In genomic region chr12:11133816-11134215, GRCh38 we compare ENCODE assay signal across 20 cellular contexts. TPM values are rescaled to one million over a fixed set of nuclear protein-coding genes. Genes with fewer than 3 reads are reported as not detected.
A peak's percentile ranks its signal among the peaks of the same experiment; 100 is the strongest.
DNase-seq lines count a peak whose midpoint lies in the region; ATAC-seq and TF ChIP-seq lines count a peak whose summit lies in the region.
"Had no signal": no experiment of that assay in that cellular context is flagged by ENCODE, and none has a peak within 500 bp of the region (broad histone marks: within the 10 kb centered on the region; RNA-seq: fewer than 3 reads in every experiment).

No MANE protein-coding gene starts in this region.

- no peak overlapping the region for H3K4me3 ChIP-seq in AG10803 (ENCODE audit: low read length)
- H3K4me3 ChIP-seq: A549 had no signal

- no peak for ATAC-seq in activated T-helper 17 cell treated with anti-CD3 and anti-CD28 coated beads, Interleukin-2, amount 50 U/mL, for 72 hours (replicated peaks)
- ATAC-seq in stimulated activated naive B cell treated with anti-CD40 and anti-IgM and Interleukin-4, amounts not matched to agents 10 μg/mL and 1 μg/mL and 100 μg/mL, for 72 hours (replicated peaks), result no peak
- ATAC-seq in stimulated activated naive CD8-positive, alpha-beta T cell treated with anti-CD3 and anti-CD28 coated beads, Interleukin-15, Interleukin-2, amounts not matched to agents 100 U/mL and 50 U/mL, for 24 hours, result no peak
- ATAC-seq: A549, PC-3 had no signal

- peaks cover 20% of the 10 kb centered on the region for H3K36me3 Mint-ChIP-seq in activated T-helper 17 cell treated with anti-CD3 and anti-CD28 coated beads, Interleukin-2, amount 50 U/mL, for 72 hours (ENCODE audit: low read depth)
- peaks cover 10 to 26% of the 10 kb centered on the region in 2 donors for H3K36me3 Mint-ChIP-seq in stimulated activated naive B cell treated with anti-CD40 and anti-IgM and Interleukin-4, amounts not matched to agents 10 μg/mL and 1 μg/mL and 100 μg/mL, for 72 hours
- no peaks in the 10 kb centered on the region for H3K36me3 Mint-ChIP-seq in mesothelial cell of epicardium

- H3K4me3 Mint-ChIP-seq in activated T-helper 17 cell treated with anti-CD3 and anti-CD28 coated beads, Interleukin-2, amount 50 U/mL, for 72 hours, result no peak overlapping the region
- no peak overlapping the region for H3K4me3 Mint-ChIP-seq in stimulated activated naive B cell treated with anti-CD40 and anti-IgM and Interleukin-4, amounts not matched to agents 10 μg/mL and 1 μg/mL and 100 μg/mL, for 72 hours
- no peak overlapping the region for H3K4me3 Mint-ChIP-seq in mesothelial cell of epicardium
- H3K4me3 Mint-ChIP-seq: CD8-positive, alpha-beta memory T cell had no signal

- H3K27me3 Mint-ChIP-seq in activated T-helper 17 cell treated with anti-CD3 and anti-CD28 coated beads, Interleukin-2, amount 50 U/mL, for 72 hours, result no peaks in the 10 kb centered on the region
- no peaks in the 10 kb centered on the region for H3K27me3 Mint-ChIP-seq in stimulated activated naive B cell treated with anti-CD40 and anti-IgM and Interleukin-4, amounts not matched to agents 10 μg/mL and 1 μg/mL and 100 μg/mL, for 72 hours
- H3K27me3 Mint-ChIP-seq in mesothelial cell of epicardium (ENCODE audit: low read depth), result no peaks in the 10 kb centered on the region
- H3K27me3 Mint-ChIP-seq: CD8-positive, alpha-beta memory T cell; IgD-negative memory B cell had no signal

- no peaks in the 10 kb centered on the region for H3K9me3 Mint-ChIP-seq in activated T-helper 17 cell treated with anti-CD3 and anti-CD28 coated beads, Interleukin-2, amount 50 U/mL, for 72 hours
- no peaks in the 10 kb centered on the region for H3K9me3 Mint-ChIP-seq in stimulated activated naive B cell treated with anti-CD40 and anti-IgM and Interleukin-4, amounts not matched to agents 10 μg/mL and 1 μg/mL and 100 μg/mL, for 72 hours
- H3K9me3 Mint-ChIP-seq in mesothelial cell of epicardium, result no peaks in the 10 kb centered on the region
- H3K9me3 Mint-ChIP-seq: CD8-positive, alpha-beta memory T cell had no signal

- peak overlapping the region; percentile 18 for H3K27ac Mint-ChIP-seq in activated T-helper 17 cell treated with anti-CD3 and anti-CD28 coated beads, Interleukin-2, amount 50 U/mL, for 72 hours
- H3K27ac Mint-ChIP-seq in stimulated activated naive B cell treated with anti-CD40 and anti-IgM and Interleukin-4, amounts not matched to agents 10 μg/mL and 1 μg/mL and 100 μg/mL, for 72 hours, result peak overlapping the region; percentile 51
- no peak overlapping the region for H3K27ac Mint-ChIP-seq in mesothelial cell of epicardium

- peak; percentile 26 for DNase-seq in AG10803 (ENCODE audit: low read depth)
- DNase-seq in inferior parietal cortex (ENCODE audit: extremely low spot score), result peak; percentile 6
- DNase-seq in stimulated activated naive B cell treated with anti-CD40 and anti-IgM and Interleukin-4, amounts not matched to agents 10 μg/mL and 1 μg/mL and 100 μg/mL, for 72 hours, result no peak
- DNase-seq in stimulated activated naive CD8-positive, alpha-beta T cell treated with anti-CD3 and anti-CD28 coated beads, Interleukin-15, Interleukin-2, amounts not matched to agents 100 U/mL and 50 U/mL, for 24 hours, result no peak
- DNase-seq in NCI-H1105 (lab: John Stamatoyannopoulos, UW), result no peak
- no peak for DNase-seq in mesothelial cell of epicardium (ENCODE audit: low spot score in 2 of 2, unreplicated experiment in 2 of 2)
- DNase-seq: CD8-positive, alpha-beta memory T cell; DND-41; Karpas-422; NCI-H1436; NCI-H1930; NCI-H226; NCI-H524 treated with DMSO at 0.1 percent for 48 hours; PC-3 had no signal

- H3K4me1 Mint-ChIP-seq in activated T-helper 17 cell treated with anti-CD3 and anti-CD28 coated beads, Interleukin-2, amount 50 U/mL, for 72 hours, result peaks cover 21% of the 10 kb centered on the region
- peaks cover 19 to 29% of the 10 kb centered on the region in 2 donors for H3K4me1 Mint-ChIP-seq in stimulated activated naive B cell treated with anti-CD40 and anti-IgM and Interleukin-4, amounts not matched to agents 10 μg/mL and 1 μg/mL and 100 μg/mL, for 72 hours
- H3K4me1 Mint-ChIP-seq in mesothelial cell of epicardium, result no peaks in the 10 kb centered on the region

- TF ChIP-seq CTCF in AG10803 (conservative IDR thresholded peaks at IDR 0.05; ENCODE audit: low read length) (no peak), mesothelial cell of epicardium (IDR thresholded peaks at IDR 0.05; ENCODE audit: unreplicated experiment) (no peak)

RNA-seq across cellular contexts. Expression of gene TAS2R30, which starts 0.6 kb away (rescaled TPM):
- 1 to 10 TPM; 4.0 to 6.0 TPM for total RNA-seq in activated T-helper 17 cell treated with anti-CD3 and anti-CD28 coated beads, Interleukin-2, amount 50 U/mL, for 72 hours
- total RNA-seq in mesothelial cell of epicardium, result 5.4 to 7.2 TPM (median 6.2 TPM) in 3 replicates

RNA-seq across cellular contexts. Expression of gene SMIM10L1, which starts 37.2 kb away (rescaled TPM):
- total RNA-seq in activated T-helper 17 cell treated with anti-CD3 and anti-CD28 coated beads, Interleukin-2, amount 50 U/mL, for 72 hours, result 1 to 10 TPM; 8.2 to 9.7 TPM
- 11.8 to 12.6 TPM (median 12.3 TPM) in 3 replicates for total RNA-seq in mesothelial cell of epicardium

RNA-seq across cellular contexts. Expression of gene TAS2R43, which starts 41.7 kb away (rescaled TPM):
- total RNA-seq in activated T-helper 17 cell treated with anti-CD3 and anti-CD28 coated beads, Interleukin-2, amount 50 U/mL, for 72 hours, result 1 to 10 TPM; 1.9 TPM
- total RNA-seq in mesothelial cell of epicardium, result 1.9 to 2.9 TPM (median 2.2 TPM) in 3 replicates
- total RNA-seq: H1, MCF 10A, PC-3 had no signal

RNA-seq across cellular contexts. Expression of gene TAS2R42, which starts 52.9 kb away (rescaled TPM):
- not detected for total RNA-seq in activated T-helper 17 cell treated with anti-CD3 and anti-CD28 coated beads, Interleukin-2, amount 50 U/mL, for 72 hours
- total RNA-seq in mesothelial cell of epicardium, result not detected in 3 replicates
- total RNA-seq: CD8-positive, alpha-beta memory T cell; G401; H1; MCF 10A; PC-3 had no signal

Comparison
In these comparisons a context has a peak if more than half of its experiments do, and no peak if none do; other contexts are left out.
1. DNase-seq: peak in AG10803 (single experiment) and inferior parietal cortex (single experiment); none in stimulated activated naive B cell treated with anti-CD40 and anti-IgM and Interleukin-4, amounts not matched to agents 10 μg/mL and 1 μg/mL and 100 μg/mL, for 72 hours (single experiment), stimulated activated naive CD8-positive, alpha-beta T cell treated with anti-CD3 and anti-CD28 coated beads, Interleukin-15, Interleukin-2, amounts not matched to agents 100 U/mL and 50 U/mL, for 24 hours (single experiment), NCI-H1105 (single experiment) and mesothelial cell of epicardium (0 of 2).